In genomic region chr13:41495044-41495443, GRCh38 we compare ENCODE assay signal across 26 cellular contexts. TPM values are rescaled to one million over a fixed set of nuclear protein-coding genes. Genes with fewer than 3 reads are reported as not detected.
DNase-seq lines count a peak whose midpoint lies in the region; ATAC-seq and TF ChIP-seq lines count a peak whose summit lies in the region.
"Had no signal": no experiment of that assay in that cellular context is flagged by ENCODE, and none has a peak within 500 bp of the region (broad histone marks: within the 10 kb centered on the region; RNA-seq: fewer than 3 reads in every experiment).

No MANE protein-coding gene starts in this region.

- peaks cover 81% of the 10 kb centered on the region for H3K4me1 Mint-ChIP-seq in CD8-positive, alpha-beta T cell (ENCODE audit: low read depth)

- H3K4me2 ChIP-seq in OCI-LY7 (ENCODE audit: low read length): peak overlapping the region; percentile 24

- DNase-seq in CD8-positive, alpha-beta T cell: no peak
- DNase-seq in OCI-LY7 (ENCODE audit: low spot score): no peak
- DNase-seq in Right ventricle myocardium superior: no peak
- no peak for DNase-seq in stimulated activated naive CD4-positive, alpha-beta T cell (lab: John Stamatoyannopoulos, UW)
- DNase-seq in left lung: no peak
- no peak for DNase-seq in kidney glomerular epithelial cell (lab: John Stamatoyannopoulos, UW)
- DNase-seq: activated CD4-positive, alpha-beta T cell treated with anti-CD3 and anti-CD28 coated beads, Interleukin-2, amount 50 U/mL, for 4 hours; activated gamma-delta T cell; adrenal gland; C1 segment of cervical spinal cord; colonic mucosa; kidney; NCI-H1092 treated with DMSO at 0.1 percent for 48 hours; NCI-H187 treated with DMSO at 0.1 percent for 48 hours; NCI-H524 treated with DMSO at 0.1 percent for 48 hours; NK-92 treated with Interleukin-12 subunit alpha and Interleukin-12 subunit beta, amount 100 ng/mL, for 24 hours; retina; spleen; stimulated activated CD4-positive, alpha-beta T cell treated with anti-CD3 and anti-CD28 coated beads, Interleukin-4, amount 100 ng/mL, for 1 hour; stimulated activated naive CD4-positive, alpha-beta T cell treated with Interleukin-2 at 50 U/mL for 16 hours; tibial artery; WERI-Rb-1 had no signal

- intact Hi-C loops in CD8-positive, alpha-beta T cell (cut with DNase I, micrococcal nuclease): no loop called here
- intact Hi-C loops in OCI-LY7 (cut with micrococcal nuclease; ENCODE audit: unreplicated experiment) (no loop called here), Right ventricle myocardium superior (cut with DNase I) (no loop called here), left lung (cut with DNase I) (no loop called here)

- H3K4me3 Mint-ChIP-seq in CD8-positive, alpha-beta T cell: no peak overlapping the region
- H3K4me3 Mint-ChIP-seq: memory B cell had no signal

- ATAC-seq in CD8-positive, alpha-beta T cell: no peak
- ATAC-seq in Right ventricle myocardium superior (ENCODE audit: poor library complexity) (peak; percentile 27), GM21576 (IDR thresholded peaks at IDR 0.05; ENCODE audit: unreplicated experiment) (no peak), left lung (no peak)
- ATAC-seq: gastroesophageal sphincter had no signal

- peak overlapping the region; percentile 67 for H2AFZ ChIP-seq in OCI-LY7 (ENCODE audit: low read length)
- peak overlapping the region; percentile 2 for H2AFZ ChIP-seq in neuron (ENCODE audit: low read depth, low read length)

- POLR2A ChIA-PET in CD8-positive, alpha-beta T cell (lab: Charles Lee): interaction anchor here (3.4 kb wide), 1 partner anchor 36 kb away, joined by 11 read pairs; no protein-coding TSS in a partner anchor
- POLR2A ChIA-PET in OCI-LY7 (lab: Charles Lee): interaction anchor here (0.9 to 2.1 kb wide), 6 partner anchors 9 to 120 kb away, joined by 3 to 7 read pairs (median 5); no protein-coding TSS in a partner anchor

- no peaks in the 10 kb centered on the region for H3K9me3 ChIP-seq in CD8-positive, alpha-beta T cell (ENCODE audit: low read length)
- H3K9me3 ChIP-seq in OCI-LY7 (ENCODE audit: low read length) (0 out of 2 replicates have a peak, but pooled peaks cover 6% of the 10 kb centered on the region), neuron (ENCODE audit: low read length) (no peaks in the 10 kb centered on the region), left lung (no peaks in the 10 kb centered on the region)
- H3K9me3 ChIP-seq: adrenal gland, colonic mucosa, spleen, tibial artery had no signal

- no peaks in the 10 kb centered on the region for H4K20me1 ChIP-seq in OCI-LY7 (ENCODE audit: insufficient read depth, low read length)

- H3K4me1 ChIP-seq in CD8-positive, alpha-beta T cell (ENCODE audit: insufficient read depth, low read length): peaks cover 63% of the 10 kb centered on the region
- H3K4me1 ChIP-seq in OCI-LY7 (ENCODE audit: insufficient read depth, low read length, poor library complexity, severe bottlenecking): peaks cover 95% of the 10 kb centered on the region
- peaks cover 11% of the 10 kb centered on the region for H3K4me1 ChIP-seq in neuron (ENCODE audit: insufficient read depth, low read length)
- peaks cover 0 to 22% of the 10 kb centered on the region in 2 donors for H3K4me1 ChIP-seq in left lung
- H3K4me1 ChIP-seq: colonic mucosa had no signal

- H3K27ac Mint-ChIP-seq in CD8-positive, alpha-beta T cell: peak overlapping the region; percentile 99
- H3K27ac Mint-ChIP-seq: memory B cell had no signal

- H3K27ac ChIP-seq in CD8-positive, alpha-beta T cell (ENCODE audit: low read depth, low read length): no peak overlapping the region
- peak overlapping the region; percentile 10 for H3K27ac ChIP-seq in OCI-LY7 (ENCODE audit: low read depth, low read length, poor library complexity, severe bottlenecking)
- H3K27ac ChIP-seq in left lung: no peak overlapping the region
- H3K27ac ChIP-seq: adrenal gland, colonic mucosa, gastroesophageal sphincter, spleen, tibial artery, WERI-Rb-1 had no signal

- peaks cover 6% of the 10 kb centered on the region for H3K36me3 Mint-ChIP-seq in CD8-positive, alpha-beta T cell

- no TSS peak for BruUV-seq in OCI-LY7 (replicated peaks; lab: Mats Ljungman, UMichigan)

- H3K27me3 ChIP-seq in CD8-positive, alpha-beta T cell (ENCODE audit: insufficient read depth, low read length): no peaks in the 10 kb centered on the region
- H3K27me3 ChIP-seq in neuron (ENCODE audit: insufficient read depth, low read length) (no peaks in the 10 kb centered on the region), left lung (no peaks in the 10 kb centered on the region)
- H3K27me3 ChIP-seq: adrenal gland, colonic mucosa, gastroesophageal sphincter, spleen, tibial artery had no signal

- H3K4me3 ChIP-seq in CD8-positive, alpha-beta T cell (ENCODE audit: low read depth, low read length): no peak overlapping the region
- no peak overlapping the region for H3K4me3 ChIP-seq in OCI-LY7 (ENCODE audit: low read depth, low read length, poor library complexity, severe bottlenecking)
- H3K4me3 ChIP-seq in neuron (ENCODE audit: low read length): no peak overlapping the region
- H3K4me3 ChIP-seq in left lung: no peak overlapping the region
- H3K4me3 ChIP-seq: adrenal gland, colonic mucosa, gastroesophageal sphincter, spleen, tibial artery had no signal

- TF ChIP-seq CTCF in CD8-positive, alpha-beta T cell (IDR thresholded peaks at IDR 0.05): no peak
- TF ChIP-seq CTCF in OCI-LY7 (conservative IDR thresholded peaks at IDR 0.05; ENCODE audit: low read length) (no peak), left lung (IDR thresholded peaks at IDR 0.05) (no peak)

- H3K27me3 Mint-ChIP-seq in CD8-positive, alpha-beta T cell (ENCODE audit: low read depth): no peaks in the 10 kb centered on the region

- H3K36me3 ChIP-seq in CD8-positive, alpha-beta T cell (ENCODE audit: insufficient read depth, low read length): no peaks in the 10 kb centered on the region
- no peaks in the 10 kb centered on the region for H3K36me3 ChIP-seq in OCI-LY7 (ENCODE audit: insufficient read depth, low read length)
- no peaks in the 10 kb centered on the region for H3K36me3 ChIP-seq in neuron (ENCODE audit: insufficient read depth, low read length)
- no peaks in the 10 kb centered on the region for H3K36me3 ChIP-seq in left lung
- H3K36me3 ChIP-seq: adrenal gland, colonic mucosa, gastroesophageal sphincter, spleen, tibial artery, WERI-Rb-1 had no signal

- no peaks in the 10 kb centered on the region for H3K79me2 ChIP-seq in OCI-LY7 (ENCODE audit: insufficient read depth, low read depth, low read length)

- CTCF ChIA-PET in CD8-positive, alpha-beta T cell (lab: Charles Lee): interaction anchor here (12.3 kb wide), 1 partner anchor 36 kb away, joined by 89 read pairs; the partner anchor contains the start of gene RGCC
- CTCF ChIA-PET in OCI-LY7 (lab: Charles Lee; ENCODE audit: unreplicated experiment): no interaction called here

- H3K9me2 ChIP-seq in OCI-LY7 (ENCODE audit: insufficient read depth, low read length): no peaks in the 10 kb centered on the region

- H3K9me3 Mint-ChIP-seq in CD8-positive, alpha-beta T cell: no peaks in the 10 kb centered on the region

RNA-seq across cellular contexts. Expression of gene RGCC, which starts 37.7 kb away (rescaled TPM):
- 100 to 1,000 TPM; 578 to 581 TPM for total RNA-seq in CD8-positive, alpha-beta T cell
- total RNA-seq in OCI-LY7 (2014; rRNA removed; shearing (Covaris generic)): 219 and 274 TPM in 2 replicates
- total RNA-seq in OCI-LY7 (2022) (89.5 and 101 TPM in 2 replicates), Right ventricle myocardium superior (33.2 TPM), left lung (100 to 1,000 TPM; 173 to 196 TPM)
